ENCODE assay signal across 11 cellular contexts in genomic region chr2:205612661-205613060, GRCh38.
DNase-seq lines count a peak whose midpoint lies in the region; ATAC-seq and TF ChIP-seq lines count a peak whose summit lies in the region.
"Had no signal": no experiment of that assay in that cellular context is flagged by ENCODE, and none has a peak within 500 bp of the region (broad histone marks: within the 10 kb centered on the region; RNA-seq: fewer than 3 reads in every experiment).

No MANE protein-coding gene starts in this region.

- H3K4me3 ChIP-seq in cardiac muscle cell = no peak overlapping the region
- H3K4me3 ChIP-seq: heart right ventricle had no signal

- no peaks in the 10 kb centered on the region for H3K9me3 Mint-ChIP-seq in activated naive CD4-positive, alpha-beta T cell treated with anti-CD3 and anti-CD28 coated beads, Interleukin-2, amount 50 U/mL, for 72 hours

- H3K27ac Mint-ChIP-seq in activated naive CD4-positive, alpha-beta T cell treated with anti-CD3 and anti-CD28 coated beads, Interleukin-2, amount 50 U/mL, for 72 hours = peak overlapping the region in 1 of 2 donors; percentile 78

- peak overlapping the region; percentile 83 for H3K27ac ChIP-seq in cardiac muscle cell
- H3K27ac ChIP-seq: heart right ventricle had no signal

- H3K36me3 Mint-ChIP-seq in activated naive CD4-positive, alpha-beta T cell treated with anti-CD3 and anti-CD28 coated beads, Interleukin-2, amount 50 U/mL, for 72 hours = no peaks in the 10 kb centered on the region

- no peaks in the 10 kb centered on the region for H3K36me3 ChIP-seq in cardiac muscle cell
- H3K36me3 ChIP-seq: heart right ventricle had no signal

- TF ChIP-seq CTCF in cardiac muscle cell (IDR thresholded peaks at IDR 0.05; ENCODE audit: low read depth, low read length) = no peak

- no peaks in the 10 kb centered on the region for H3K9me3 ChIP-seq in cardiac muscle cell (ENCODE audit: low read depth)

- intact Hi-C loops in Right ventricle myocardium inferior (cut with DNase I) = no loop called here

- H3K4me1 ChIP-seq in cardiac muscle cell (ENCODE audit: low read depth) = peaks cover 53% of the 10 kb centered on the region

- peak in 1 of 2 donors; percentile 11 for DNase-seq in cardiac muscle cell (ENCODE audit: low read depth in 1 of 2, low spot score in 1 of 2)
- no peak for DNase-seq in Right ventricle myocardium inferior (ENCODE audit: missing footprints)
- DNase-seq in activated naive CD4-positive, alpha-beta T cell treated with anti-CD3 and anti-CD28 coated beads, Interleukin-2, amount 50 U/mL, for 72 hours (ENCODE audit: low spot score in 2 of 2) = peak in 1 of 2 donors; percentile 38
- peak; percentile 39 to 45 (median 45) for DNase-seq in stimulated activated CD4-positive, alpha-beta T cell treated with anti-CD3 and anti-CD28 coated beads, Interleukin-12 subunit alpha, Interleukin-12 subunit beta, amount 100 ng/mL, for 48 hours (ENCODE audit: low read depth in 2 of 3, low spot score in 1 of 3)
- no peak for DNase-seq in COLO668 (lab: John Stamatoyannopoulos, UW; ENCODE audit: unreplicated experiment)
- no peak for DNase-seq in ecto neural progenitor cell (ENCODE audit: low spot score)
- DNase-seq in NCI-H2171 (lab: John Stamatoyannopoulos, UW) = no peak
- DNase-seq in NOMO-1 (lab: John Stamatoyannopoulos, UW; ENCODE audit: unreplicated experiment in 2 of 2) = no peak
- DNase-seq: heart right ventricle; NK-92 treated with Interleukin-12 subunit alpha and Interleukin-12 subunit beta, amount 100 ng/mL, for 24 hours had no signal

- ATAC-seq in Right ventricle myocardium inferior = no peak
- peak; percentile 86 to 95 for ATAC-seq in activated naive CD4-positive, alpha-beta T cell treated with anti-CD3 and anti-CD28 coated beads, Interleukin-2, amount 50 U/mL, for 72 hours
- ATAC-seq: heart right ventricle, WTC11 had no signal

- H3K27me3 ChIP-seq in cardiac muscle cell = no peaks in the 10 kb centered on the region

Comparison
In these comparisons a context has a peak if more than half of its experiments do, and no peak if none do; other contexts are left out.
1. DNase-seq: peak in stimulated activated CD4-positive, alpha-beta T cell treated with anti-CD3 and anti-CD28 coated beads, Interleukin-12 subunit alpha, Interleukin-12 subunit beta, amount 100 ng/mL, for 48 hours (3 of 3); none in Right ventricle myocardium inferior (single experiment), COLO668 (single experiment), ecto neural progenitor cell (single experiment), NCI-H2171 (single experiment) and NOMO-1 (0 of 2).